Comparison of ENCODE assay signal across 8 cellular contexts in genomic region chr16:84730406-84731106, GRCh38. TPM values are rescaled to one million over a fixed set of nuclear protein-coding genes. Genes with fewer than 3 reads are reported as not detected.
DNase-seq lines count a peak whose midpoint lies in the region; ATAC-seq and TF ChIP-seq lines count a peak whose summit lies in the region.

No MANE protein-coding gene starts in this region.

- peak; percentile 82 for DNase-seq in Ammon's horn (ENCODE audit: low spot score)
- DNase-seq in GM13976 (ENCODE audit: low spot score) = peak; percentile 70
- peak; percentile 77 for DNase-seq in HT-29 (ENCODE audit: low spot score)
- no peak for DNase-seq in effector memory CD8-positive, alpha-beta T cell
- no peak for DNase-seq in memory B cell (ENCODE audit: low spot score in 2 of 2)
- peak; percentile 44 to 79 for DNase-seq in uterus
- DNase-seq in NCI-H1930 (lab: John Stamatoyannopoulos, UW) = no peak

- peaks cover 1 to 14% of the 10 kb centered on the region in 2 donors for H3K4me1 ChIP-seq in uterus

- H3K9me3 ChIP-seq in uterus = no peaks in the 10 kb centered on the region

- ATAC-seq in SK-N-SH treated with all-trans-retinoic acid at 6 μM for 48 hours (peak; percentile 91), memory B cell (ENCODE audit: low read depth) (peak; percentile 75)
- ATAC-seq in effector memory CD8-positive, alpha-beta T cell (replicated peaks) = peak; percentile 71

- H3K4me1 Mint-ChIP-seq in effector memory CD8-positive, alpha-beta T cell (ENCODE audit: low read depth in 2 of 2) = peaks cover 25 to 43% of the 10 kb centered on the region in 2 donors
- H3K4me1 Mint-ChIP-seq in memory B cell = peaks cover 34% of the 10 kb centered on the region

- no peaks in the 10 kb centered on the region for H3K27me3 Mint-ChIP-seq in effector memory CD8-positive, alpha-beta T cell
- H3K27me3 Mint-ChIP-seq in memory B cell = no peaks in the 10 kb centered on the region

- in situ Hi-C loops in GM13976 (cut with MboI; ENCODE audit: low sequenced_read_pairs, unreplicated experiment) = no loop called here

- peak overlapping the region in 1 of 2 donors; percentile 51 for H3K4me3 Mint-ChIP-seq in effector memory CD8-positive, alpha-beta T cell
- peak overlapping the region; percentile 67 for H3K4me3 Mint-ChIP-seq in memory B cell

- no peaks in the 10 kb centered on the region for H3K36me3 ChIP-seq in uterus

- intact Hi-C loops in uterus (cut with DNase I; ENCODE audit: low total_unique reads) = no loop called here

- H3K27ac Mint-ChIP-seq in effector memory CD8-positive, alpha-beta T cell = no peak overlapping the region
- H3K27ac Mint-ChIP-seq in memory B cell = peak overlapping the region; percentile 88

- H3K27ac ChIP-seq in uterus = peak overlapping the region; percentile 69 to 91

- H3K4me3 ChIP-seq in uterus = no peak overlapping the region

- H3K36me3 Mint-ChIP-seq in effector memory CD8-positive, alpha-beta T cell (ENCODE audit: insufficient read depth) = peaks cover 14% of the 10 kb centered on the region
- H3K36me3 Mint-ChIP-seq in memory B cell = peaks cover 2% of the 10 kb centered on the region

- TF ChIP-seq POLR2A in uterus (IDR thresholded peaks at IDR 0.05) = peak in 1 of 2 donors; percentile 44

- no peaks in the 10 kb centered on the region for H3K27me3 ChIP-seq in uterus

- TF ChIP-seq CTCF in GM13976 (IDR thresholded peaks at IDR 0.05; ENCODE audit: borderline replicate concordance, control extremely low read depth, extremely low read depth, insufficient read depth, missing control alignments) (no peak), uterus (IDR thresholded peaks at IDR 0.05) (peak in 1 of 4 experiments; percentile 6)

- H3K9me3 Mint-ChIP-seq in effector memory CD8-positive, alpha-beta T cell = no peaks in the 10 kb centered on the region
- H3K9me3 Mint-ChIP-seq in memory B cell = no peaks in the 10 kb centered on the region

TF ChIP-seq in SK-N-SH treated with all-trans-retinoic acid at 6 μM for 48 hours, 23 proteins besides CTCF, POLR2A, EP300 and RAD21:
- TF ChIP-seq ZNF70 (CRISPR knock-in tag; IDR thresholded peaks at IDR 0.05) (no peak), ZC3H10 (CRISPR knock-in tag; IDR thresholded peaks at IDR 0.05) (no peak), TSHZ2 (CRISPR knock-in tag; IDR thresholded peaks at IDR 0.05) (no peak), ISL1 (CRISPR knock-in tag; IDR thresholded peaks at IDR 0.05) (peak; percentile 51), CREB5 (CRISPR knock-in tag; IDR thresholded peaks at IDR 0.05; ENCODE audit: low read depth) (peak; percentile 41; the same call in 1 of the 2 replicates)

RNA-seq across cellular contexts. Expression of gene USP10, which starts 30.8 kb away (rescaled TPM):
- total RNA-seq in HT-29 (2014; rRNA removed; shearing (Covaris generic)) = 53.9 and 58.2 TPM in 2 replicates
- total RNA-seq in uterus = 10 to 100 TPM; 12.6 to 83.3 (median 44.2) TPM

Comparison
In these comparisons a context has a peak if more than half of its experiments do, and no peak if none do; other contexts are left out.
1. DNase-seq: peak in Ammon's horn (single experiment), GM13976 (single experiment), HT-29 (single experiment) and uterus (2 of 2); none in effector memory CD8-positive, alpha-beta T cell (0 of 3), memory B cell (0 of 2) and NCI-H1930 (0 of 2).
2. Peak in every context shown above with its lines, with median percentiles within 50 percentile points of each other: ATAC-seq.